ENCODE assay signal across 1 cellular context in the genomic region with DNA sequence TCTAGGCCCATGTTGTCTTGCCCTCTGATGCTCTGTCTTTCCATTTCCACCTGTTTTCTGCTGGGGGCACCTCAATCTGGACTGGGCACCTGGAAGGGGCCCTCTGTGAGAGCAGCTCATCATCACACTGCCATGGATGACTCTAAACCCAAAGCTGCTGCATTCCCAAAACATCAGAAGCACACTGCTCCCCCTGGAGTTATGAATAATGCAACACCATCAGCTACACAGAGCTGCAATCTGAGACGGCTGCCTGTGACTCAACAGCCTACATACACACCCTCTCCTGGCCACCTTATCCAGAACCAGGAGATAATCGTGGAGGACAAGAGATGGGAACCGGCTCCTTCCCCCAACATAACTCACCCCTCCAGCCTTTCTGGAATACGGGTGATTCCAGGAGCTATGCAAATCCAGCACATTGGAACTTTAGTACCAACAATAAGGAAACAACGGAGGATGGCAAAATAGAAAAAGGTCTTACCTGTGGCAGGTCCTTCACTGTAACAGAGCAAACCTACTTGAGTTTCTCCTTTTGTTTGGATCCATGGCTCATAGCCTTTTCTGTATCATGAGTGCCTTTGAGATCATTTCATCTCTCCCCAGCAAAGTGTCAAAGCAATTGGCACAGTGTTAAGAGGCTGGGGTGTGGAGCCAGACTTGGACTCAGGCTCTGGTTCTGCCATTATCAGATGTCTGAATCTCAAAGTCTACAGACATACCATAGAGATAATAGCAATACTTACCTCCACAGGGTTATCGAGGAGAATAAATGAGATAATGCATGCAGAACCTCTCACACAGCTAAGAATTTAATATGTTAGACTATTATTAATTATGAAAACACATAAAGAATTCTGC.
TF ChIP-seq lines count a peak whose summit lies in the region.

No MANE protein-coding gene starts in this region.

TF ChIP-seq in SK-N-SH, 30 proteins besides CTCF, POLR2A, EP300 and RAD21:
- no peak for TF ChIP-seq SIN3A (IDR thresholded peaks at IDR 0.05; ENCODE audit: borderline replicate concordance, low read depth, low read length)
- no peak for TF ChIP-seq FOXJ3 (CRISPR knock-in tag; IDR thresholded peaks at IDR 0.05)
- no peak for TF ChIP-seq IRF3 (IDR thresholded peaks at IDR 0.05; ENCODE audit: low read depth, low read length)
- no peak for TF ChIP-seq NRF1 (IDR thresholded peaks at IDR 0.05; ENCODE audit: low read depth, low read length)
- no peak for TF ChIP-seq MXI1 (IDR thresholded peaks at IDR 0.05; ENCODE audit: low read depth, low read length)
- TF ChIP-seq CHD2 (IDR thresholded peaks at IDR 0.05; ENCODE audit: low read length, partially characterized antibody) = no peak
- TF ChIP-seq ELF1 (IDR thresholded peaks at IDR 0.05) = no peak
- TF ChIP-seq FOSL2 (IDR thresholded peaks at IDR 0.05; ENCODE audit: borderline replicate concordance, low read depth) = peak; percentile 45; the same call in 1 of the 2 replicates
- TF ChIP-seq SMC3 (IDR thresholded peaks at IDR 0.05; ENCODE audit: low read depth, low read length) = peak; percentile 72
- no peak for TF ChIP-seq TEAD4 (IDR thresholded peaks at IDR 0.05; ENCODE audit: borderline replicate concordance, insufficient read depth)
- TF ChIP-seq, protein P1, sequence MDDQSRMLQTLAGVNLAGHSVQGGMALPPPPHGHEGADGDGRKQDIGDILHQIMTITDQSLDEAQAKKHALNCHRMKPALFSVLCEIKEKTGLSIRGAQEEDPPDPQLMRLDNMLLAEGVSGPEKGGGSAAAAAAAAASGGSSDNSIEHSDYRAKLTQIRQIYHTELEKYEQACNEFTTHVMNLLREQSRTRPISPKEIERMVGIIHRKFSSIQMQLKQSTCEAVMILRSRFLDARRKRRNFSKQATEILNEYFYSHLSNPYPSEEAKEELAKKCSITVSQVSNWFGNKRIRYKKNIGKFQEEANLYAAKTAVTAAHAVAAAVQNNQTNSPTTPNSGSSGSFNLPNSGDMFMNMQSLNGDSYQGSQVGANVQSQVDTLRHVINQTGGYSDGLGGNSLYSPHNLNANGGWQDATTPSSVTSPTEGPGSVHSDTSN (IDR thresholded peaks at IDR 0.05) = 0 out of 2 replicates have a peak, but pooled peaks have one; percentile 12
- peak; percentile 55; the same call in 1 of the 2 replicates for TF ChIP-seq JUND (IDR thresholded peaks at IDR 0.05)
- TF ChIP-seq, protein P2, sequence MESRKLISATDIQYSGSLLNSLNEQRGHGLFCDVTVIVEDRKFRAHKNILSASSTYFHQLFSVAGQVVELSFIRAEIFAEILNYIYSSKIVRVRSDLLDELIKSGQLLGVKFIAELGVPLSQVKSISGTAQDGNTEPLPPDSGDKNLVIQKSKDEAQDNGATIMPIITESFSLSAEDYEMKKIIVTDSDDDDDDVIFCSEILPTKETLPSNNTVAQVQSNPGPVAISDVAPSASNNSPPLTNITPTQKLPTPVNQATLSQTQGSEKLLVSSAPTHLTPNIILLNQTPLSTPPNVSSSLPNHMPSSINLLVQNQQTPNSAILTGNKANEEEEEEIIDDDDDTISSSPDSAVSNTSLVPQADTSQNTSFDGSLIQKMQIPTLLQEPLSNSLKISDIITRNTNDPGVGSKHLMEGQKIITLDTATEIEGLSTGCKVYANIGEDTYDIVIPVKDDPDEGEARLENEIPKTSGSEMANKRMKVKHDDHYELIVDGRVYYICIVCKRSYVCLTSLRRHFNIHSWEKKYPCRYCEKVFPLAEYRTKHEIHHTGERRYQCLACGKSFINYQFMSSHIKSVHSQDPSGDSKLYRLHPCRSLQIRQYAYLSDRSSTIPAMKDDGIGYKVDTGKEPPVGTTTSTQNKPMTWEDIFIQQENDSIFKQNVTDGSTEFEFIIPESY (IDR thresholded peaks at IDR 0.05; ENCODE audit: borderline replicate concordance, low read depth) = no peak
- 0 out of 2 replicates have a peak, but pooled peaks have one; percentile 18 for TF ChIP-seq MAX (IDR thresholded peaks at IDR 0.05; ENCODE audit: low read depth)
- TF ChIP-seq RXRA (IDR thresholded peaks at IDR 0.05; ENCODE audit: borderline replicate concordance, low read depth) = no peak
- TF ChIP-seq POLR2AphosphoS5 (IDR thresholded peaks at IDR 0.05; ENCODE audit: low read depth, low read length) = no peak
- TF ChIP-seq GATA2 (CRISPR knock-in tag; IDR thresholded peaks at IDR 0.05) = no peak
- TF ChIP-seq, protein P3, sequence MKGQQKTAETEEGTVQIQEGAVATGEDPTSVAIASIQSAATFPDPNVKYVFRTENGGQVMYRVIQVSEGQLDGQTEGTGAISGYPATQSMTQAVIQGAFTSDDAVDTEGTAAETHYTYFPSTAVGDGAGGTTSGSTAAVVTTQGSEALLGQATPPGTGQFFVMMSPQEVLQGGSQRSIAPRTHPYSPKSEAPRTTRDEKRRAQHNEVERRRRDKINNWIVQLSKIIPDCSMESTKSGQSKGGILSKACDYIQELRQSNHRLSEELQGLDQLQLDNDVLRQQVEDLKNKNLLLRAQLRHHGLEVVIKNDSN (IDR thresholded peaks at IDR 0.05; ENCODE audit: borderline replicate concordance, low read depth) = no peak
- 0 out of 2 replicates have a peak, but pooled peaks have one; percentile 33 for TF ChIP-seq RCOR1 (IDR thresholded peaks at IDR 0.05; ENCODE audit: low read length)
- TF ChIP-seq YY1 (IDR thresholded peaks at IDR 0.05; ENCODE audit: low read depth) = no peak
- TF ChIP-seq FOXM1 (IDR thresholded peaks at IDR 0.05; ENCODE audit: low read depth) = no peak
- TF ChIP-seq GABPA (IDR thresholded peaks at IDR 0.05; ENCODE audit: low read depth) = no peak; the same call in 1 of the 2 replicates
- TF ChIP-seq, protein P4, sequence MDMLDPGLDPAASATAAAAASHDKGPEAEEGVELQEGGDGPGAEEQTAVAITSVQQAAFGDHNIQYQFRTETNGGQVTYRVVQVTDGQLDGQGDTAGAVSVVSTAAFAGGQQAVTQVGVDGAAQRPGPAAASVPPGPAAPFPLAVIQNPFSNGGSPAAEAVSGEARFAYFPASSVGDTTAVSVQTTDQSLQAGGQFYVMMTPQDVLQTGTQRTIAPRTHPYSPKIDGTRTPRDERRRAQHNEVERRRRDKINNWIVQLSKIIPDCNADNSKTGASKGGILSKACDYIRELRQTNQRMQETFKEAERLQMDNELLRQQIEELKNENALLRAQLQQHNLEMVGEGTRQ (IDR thresholded peaks at IDR 0.05; ENCODE audit: borderline replicate concordance, low read depth, low read length) = no peak
- TF ChIP-seq, protein P5, sequence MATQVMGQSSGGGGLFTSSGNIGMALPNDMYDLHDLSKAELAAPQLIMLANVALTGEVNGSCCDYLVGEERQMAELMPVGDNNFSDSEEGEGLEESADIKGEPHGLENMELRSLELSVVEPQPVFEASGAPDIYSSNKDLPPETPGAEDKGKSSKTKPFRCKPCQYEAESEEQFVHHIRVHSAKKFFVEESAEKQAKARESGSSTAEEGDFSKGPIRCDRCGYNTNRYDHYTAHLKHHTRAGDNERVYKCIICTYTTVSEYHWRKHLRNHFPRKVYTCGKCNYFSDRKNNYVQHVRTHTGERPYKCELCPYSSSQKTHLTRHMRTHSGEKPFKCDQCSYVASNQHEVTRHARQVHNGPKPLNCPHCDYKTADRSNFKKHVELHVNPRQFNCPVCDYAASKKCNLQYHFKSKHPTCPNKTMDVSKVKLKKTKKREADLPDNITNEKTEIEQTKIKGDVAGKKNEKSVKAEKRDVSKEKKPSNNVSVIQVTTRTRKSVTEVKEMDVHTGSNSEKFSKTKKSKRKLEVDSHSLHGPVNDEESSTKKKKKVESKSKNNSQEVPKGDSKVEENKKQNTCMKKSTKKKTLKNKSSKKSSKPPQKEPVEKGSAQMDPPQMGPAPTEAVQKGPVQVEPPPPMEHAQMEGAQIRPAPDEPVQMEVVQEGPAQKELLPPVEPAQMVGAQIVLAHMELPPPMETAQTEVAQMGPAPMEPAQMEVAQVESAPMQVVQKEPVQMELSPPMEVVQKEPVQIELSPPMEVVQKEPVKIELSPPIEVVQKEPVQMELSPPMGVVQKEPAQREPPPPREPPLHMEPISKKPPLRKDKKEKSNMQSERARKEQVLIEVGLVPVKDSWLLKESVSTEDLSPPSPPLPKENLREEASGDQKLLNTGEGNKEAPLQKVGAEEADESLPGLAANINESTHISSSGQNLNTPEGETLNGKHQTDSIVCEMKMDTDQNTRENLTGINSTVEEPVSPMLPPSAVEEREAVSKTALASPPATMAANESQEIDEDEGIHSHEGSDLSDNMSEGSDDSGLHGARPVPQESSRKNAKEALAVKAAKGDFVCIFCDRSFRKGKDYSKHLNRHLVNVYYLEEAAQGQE (IDR thresholded peaks at IDR 0.05; ENCODE audit: low read depth, low read length) = no peak
- TF ChIP-seq TCF12 (IDR thresholded peaks at IDR 0.05) = 0 out of 2 replicates have a peak, but pooled peaks have one; percentile 13
- TF ChIP-seq MEF2A (IDR thresholded peaks at IDR 0.05; ENCODE audit: borderline replicate concordance, low read depth) = no peak
- TF ChIP-seq NFIC (IDR thresholded peaks at IDR 0.05; ENCODE audit: borderline replicate concordance) = peak; percentile 15; the same call in 1 of the 2 replicates
- no peak for TF ChIP-seq EZH2phosphoT487 (IDR thresholded peaks at IDR 0.05; ENCODE audit: borderline replicate concordance, low read depth)
- no peak for TF ChIP-seq TAF1 (IDR thresholded peaks at IDR 0.05; ENCODE audit: borderline replicate concordance, low read depth, low read length)
- TF ChIP-seq RFX5 (IDR thresholded peaks at IDR 0.05; ENCODE audit: low read length) = no peak
